1 cellular context compared by ENCODE assay signal in the genomic region with DNA sequence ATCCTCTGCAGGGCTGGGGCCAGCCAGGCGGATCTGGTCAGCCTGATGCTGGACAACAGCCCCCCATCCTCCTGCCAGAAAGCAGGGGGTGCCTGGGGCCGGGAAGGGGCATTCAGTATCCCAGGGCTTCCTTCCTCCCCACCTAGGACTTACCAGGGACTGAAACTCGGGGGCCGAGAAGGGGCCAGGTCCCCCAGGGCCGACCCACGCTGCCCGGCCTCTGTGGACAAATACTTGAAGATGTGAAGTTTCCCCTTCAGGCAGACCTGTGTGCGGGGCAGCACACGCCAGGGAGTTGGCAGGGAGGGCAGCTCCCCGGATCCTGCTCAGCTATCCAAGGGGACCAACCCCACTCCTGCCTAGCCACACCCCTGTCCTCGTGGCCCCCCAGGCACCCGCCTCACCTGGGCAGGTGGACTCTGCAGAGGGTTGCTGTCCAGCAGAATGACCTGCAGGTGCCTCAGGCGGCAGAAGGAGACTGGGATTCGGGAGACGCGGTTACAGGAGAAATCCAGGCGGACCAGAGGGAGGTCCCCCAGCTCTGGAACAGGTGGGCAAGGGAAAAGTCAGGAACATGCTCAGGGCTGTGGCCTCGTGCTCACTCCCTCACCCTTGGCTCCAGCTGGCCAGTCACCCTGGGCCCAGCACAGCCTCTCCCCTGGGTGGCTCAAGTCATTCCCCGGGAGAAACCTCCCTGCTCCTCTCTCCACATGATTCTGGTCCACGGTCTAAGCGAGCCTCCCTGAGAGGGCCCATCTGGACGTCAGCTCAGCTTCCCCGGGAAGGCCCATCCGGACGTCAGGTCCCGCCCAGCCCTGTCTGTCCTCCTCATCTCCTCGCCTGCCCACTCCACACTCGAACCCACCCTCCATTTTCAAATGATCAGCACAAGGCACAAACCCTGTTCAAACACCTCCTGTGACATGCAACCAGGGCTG.
TF ChIP-seq lines count a peak whose summit lies in the region.

No MANE protein-coding gene starts in this region.

TF ChIP-seq in GM23338, 12 proteins besides CTCF, POLR2A, EP300 and RAD21 (continued from another document):
- no peak for TF ChIP-seq ZNF331 (CRISPR knock-in tag; IDR thresholded peaks at IDR 0.05; ENCODE audit: low read depth)
